ENCODE assay signal across 13 cellular contexts in genomic region chr18:11761553-11761952, GRCh38.
DNase-seq lines count a peak whose midpoint lies in the region; ATAC-seq, FAIRE-seq and TF ChIP-seq lines count a peak whose summit lies in the region.
"Had no signal": no experiment of that assay in that cellular context is flagged by ENCODE, and none has a peak within 500 bp of the region (broad histone marks: within the 10 kb centered on the region; RNA-seq: fewer than 3 reads in every experiment).

No MANE protein-coding gene starts in this region.

- no peak overlapping the region for H2AFZ ChIP-seq in GM12878 (ENCODE audit: control insufficient read depth, low read depth, low read length)

- peak; percentile 61 for TF ChIP-seq CTCF in Calu3 (IDR thresholded peaks at IDR 0.05; ENCODE audit: unreplicated experiment)
- peak in 2 of 3 experiments; percentile 24 to 40; a peak in 3 of 6 replicates for TF ChIP-seq CTCF in GM12878 (IDR thresholded peaks at IDR 0.05 in 2 of 3, conservative IDR thresholded peaks at IDR 0.05 in 1 of 3; ENCODE audit: control insufficient read depth in 2 of 3, extremely low read depth in 1 of 3, insufficient read depth in 1 of 3, low read depth in 3 of 3, low read length in 3 of 3)
- no peak for TF ChIP-seq CTCF in gastroesophageal sphincter (IDR thresholded peaks at IDR 0.05)

- peak overlapping the region; percentile 32; the same call in 1 of the 2 replicates for H3K9ac ChIP-seq in HUES64 (ENCODE audit: low read depth, low read length)
- H3K9ac ChIP-seq in GM12878 (ENCODE audit: control insufficient read depth, insufficient read depth, low read length): no peak overlapping the region
- H3K9ac ChIP-seq: BLaER1 had no signal

- WGBS in HUES64: 57% methylated on average over 2 of the region's 2 CpGs
- WGBS in GM12878 (ENCODE audit: insufficient coverage, insufficient replicate concordance, low lambda C conversion rate, missing lambda C conversion rate): 0% methylated on average over 2 of the region's 2 CpGs
- WGBS in gastroesophageal sphincter (ENCODE audit: low coverage in 1 of 2), 2 donors: 100% methylated on average over 1 of the region's 2 CpGs; no CpG with 5 or more reads in 1 of the 2 donors

- H3K4me3 Mint-ChIP-seq in Calu3 (ENCODE audit: low read depth, unreplicated experiment) (no peak overlapping the region), immature natural killer cell (peak overlapping the region in 4 of 5 donors; percentile 16 to 72 (median 53))
- H3K4me3 Mint-ChIP-seq: T-helper 17 cell had no signal

- H4K20me1 ChIP-seq in GM12878 (ENCODE audit: control insufficient read depth, insufficient read depth): no peaks in the 10 kb centered on the region
- H4K20me1 ChIP-seq: BLaER1 had no signal

- in situ Hi-C loops in GM12878 (cut with MboI): no loop called here

- H3K27me3 Mint-ChIP-seq in Calu3 (ENCODE audit: unreplicated experiment) (peaks cover 31% of the 10 kb centered on the region), immature natural killer cell (ENCODE audit: low read depth in 3 of 3) (peaks cover 0 to 10% (median 6%) of the 10 kb centered on the region in 3 donors)

- no peak for FAIRE-seq in GM12878 (lab: Jason Lieb, UNC)

- TF ChIP-seq POLR2A in GM12878 (IDR thresholded peaks at IDR 0.05; ENCODE audit: low read depth, low read length) (no peak), gastroesophageal sphincter (IDR thresholded peaks at IDR 0.05) (no peak)

- no peaks in the 10 kb centered on the region for H3K36me3 Mint-ChIP-seq in Calu3 (ENCODE audit: insufficient read depth, unreplicated experiment)
- H3K36me3 Mint-ChIP-seq in immature natural killer cell: no peaks in the 10 kb centered on the region

- TF ChIP-seq RAD21 in GM12878 (IDR thresholded peaks at IDR 0.05; ENCODE audit: insufficient read depth, low read depth, low read length): no peak

- H3K79me2 ChIP-seq in GM12878 (ENCODE audit: control insufficient read depth, insufficient read depth, low read length): no peaks in the 10 kb centered on the region

- H3K27ac ChIP-seq in HUES64 (ENCODE audit: low read depth, low read length) (no peak overlapping the region), GM12878 (ENCODE audit: control insufficient read depth, insufficient read depth) (no peak overlapping the region), gastroesophageal sphincter (no peak overlapping the region)
- H3K27ac ChIP-seq: BLaER1, upper lobe of right lung had no signal

- H3K9me3 Mint-ChIP-seq in Calu3 (ENCODE audit: low read depth, unreplicated experiment) (no peaks in the 10 kb centered on the region), immature natural killer cell (no peaks in the 10 kb centered on the region)

- H3K27ac Mint-ChIP-seq in Calu3 (ENCODE audit: unreplicated experiment) (no peak overlapping the region), immature natural killer cell (peak overlapping the region; percentile 80 to 93 (median 86))
- H3K27ac Mint-ChIP-seq: T-helper 17 cell had no signal

- H3K4me3 ChIP-seq in HUES64 (ENCODE audit: low read length) (no peak overlapping the region), GM12878 (no peak overlapping the region), gastroesophageal sphincter (no peak overlapping the region)
- H3K4me3 ChIP-seq: BLaER1, upper lobe of right lung had no signal

- H3K36me3 ChIP-seq in HUES64 (ENCODE audit: insufficient read depth, low read length): no peaks in the 10 kb centered on the region
- no peaks in the 10 kb centered on the region for H3K36me3 ChIP-seq in GM12878 (ENCODE audit: control insufficient read depth in 2 of 2, insufficient read depth in 2 of 2, low read length in 1 of 2)
- H3K36me3 ChIP-seq in gastroesophageal sphincter: no peaks in the 10 kb centered on the region
- H3K36me3 ChIP-seq: BLaER1, upper lobe of right lung had no signal

- DNase-seq in Calu3 (no peak), GM12878 (ENCODE audit: low read depth, low spot score) (no peak), immature natural killer cell (no peak)
- DNase-seq in activated effector memory CD4-positive, alpha-beta T cell treated with anti-CD3 and anti-CD28 coated beads, Interleukin-2, amount 50 U/mL, for 16 hours: no peak
- DNase-seq: activated CD8-positive, alpha-beta memory T cell treated with anti-CD3 and anti-CD28 coated beads for 24 hours; NCI-H774; T-helper 17 cell; upper lobe of right lung had no signal

- TF ChIP-seq EP300 in GM12878 (IDR thresholded peaks at IDR 0.05; ENCODE audit: borderline replicate concordance in 1 of 2, control insufficient read depth in 1 of 2, low read depth in 2 of 2, low read length in 2 of 2) (no peak), gastroesophageal sphincter (IDR thresholded peaks at IDR 0.05) (no peak)

- H3K4me1 Mint-ChIP-seq in Calu3 (ENCODE audit: low read depth, unreplicated experiment) (no peaks in the 10 kb centered on the region), immature natural killer cell (peaks cover 16 to 17% of the 10 kb centered on the region in 2 donors)

- peak; percentile 63 for ATAC-seq in GM12878
- no peak for ATAC-seq in HG02588 (IDR thresholded peaks at IDR 0.05; ENCODE audit: unreplicated experiment)
- no peak for ATAC-seq in GM21367 (IDR thresholded peaks at IDR 0.05; ENCODE audit: unreplicated experiment)
- ATAC-seq in gastroesophageal sphincter: no peak
- ATAC-seq: T-helper 17 cell, upper lobe of right lung had no signal

- H3K4me1 ChIP-seq in HUES64 (ENCODE audit: insufficient read depth, low read length) (peaks cover 19% of the 10 kb centered on the region), GM12878 (ENCODE audit: control insufficient read depth, insufficient read depth, low read length) (no peaks in the 10 kb centered on the region), gastroesophageal sphincter (no peaks in the 10 kb centered on the region)
- H3K4me1 ChIP-seq: BLaER1, upper lobe of right lung had no signal

- CTCF ChIA-PET in Calu3 (lab: Charles Lee) (no interaction called here), GM12878 (lab: Yijun Ruan, JAX) (no interaction called here)

- POLR2A ChIA-PET in GM12878 (lab: Charles Lee): no interaction called here

- H3K27me3 ChIP-seq in HUES64 (ENCODE audit: insufficient read depth, low read length) (no peaks in the 10 kb centered on the region), GM12878 (replicated peaks in 1 of 2; ENCODE audit: control insufficient read depth in 2 of 2, insufficient read depth in 2 of 2, low read length in 1 of 2) (no peaks in the 10 kb centered on the region; a peak in 1 of 4 replicates), gastroesophageal sphincter (no peaks in the 10 kb centered on the region)
- H3K27me3 ChIP-seq: BLaER1, upper lobe of right lung had no signal

- BruUV-seq in Calu3 (replicated peaks; lab: Mats Ljungman, UMichigan) (no TSS peak), GM12878 (replicated peaks; lab: Mats Ljungman, UMichigan) (no TSS peak)

- SMC1A ChIA-PET in GM12878 (lab: Charles Lee; ENCODE audit: uncharacterized antibody, unreplicated experiment): no interaction called here

- H3K9me3 ChIP-seq in HUES64 (ENCODE audit: insufficient read depth, low read depth, low read length) (no peaks in the 10 kb centered on the region), GM12878 (replicated peaks; ENCODE audit: control insufficient read depth, insufficient read depth, low read length) (no peaks in the 10 kb centered on the region), gastroesophageal sphincter (no peaks in the 10 kb centered on the region)
- H3K9me3 ChIP-seq: BLaER1, upper lobe of right lung had no signal

- intact Hi-C loops in Calu3 (cut with micrococcal nuclease; ENCODE audit: unreplicated experiment) (no loop called here), GM12878 (cut with micrococcal nuclease; ENCODE audit: unreplicated experiment) (no loop called here)

- RAD21 ChIA-PET in GM12878 (lab: Charles Lee; ENCODE audit: unreplicated experiment): no interaction called here

- no peak overlapping the region for H3K4me2 ChIP-seq in GM12878 (ENCODE audit: control insufficient read depth, insufficient read depth)
- H3K4me2 ChIP-seq: BLaER1 had no signal

TF ChIP-seq in GM12878, 131 proteins besides CTCF, POLR2A, EP300 and RAD21:
- TF ChIP-seq ESRRA (IDR thresholded peaks at IDR 0.05; ENCODE audit: low read length): no peak
- TF ChIP-seq SRF (IDR thresholded peaks at IDR 0.05; ENCODE audit: low read depth in 2 of 2, low read length in 2 of 2): no peak
- TF ChIP-seq ASH2L (IDR thresholded peaks at IDR 0.05; ENCODE audit: borderline replicate concordance, low read depth): no peak
TF ChIP-seq in GM12878: peak in this region for 0.

Comparison
In these comparisons a context has a peak if more than half of its experiments do, and no peak if none do; other contexts are left out.
1. CTCF ChIP-seq: peak in Calu3 (single experiment) and GM12878 (2 of 3); none in gastroesophageal sphincter (0 of 4).